Comparison of ENCODE assay signal across 14 cellular contexts in genomic region chr12:90027889-90028570, GRCh38.
DNase-seq lines count a peak whose midpoint lies in the region; ATAC-seq, FAIRE-seq and TF ChIP-seq lines count a peak whose summit lies in the region.
"Had no signal": no experiment of that assay in that cellular context is flagged by ENCODE, and none has a peak within 500 bp of the region (broad histone marks: within the 10 kb centered on the region; RNA-seq: fewer than 3 reads in every experiment).

No MANE protein-coding gene starts in this region.

- H3K27ac ChIP-seq in CD4-positive, alpha-beta T cell (ENCODE audit: low read depth, low read length), result no peak overlapping the region
- H3K27ac ChIP-seq in astrocyte (ENCODE audit: low read depth, low read length), result no peak overlapping the region
- H3K27ac ChIP-seq in neural cell (ENCODE audit: low read length), result peak overlapping the region; percentile 40
- H3K27ac ChIP-seq: esophagus squamous epithelium had no signal

- H3K4me3 Mint-ChIP-seq in CD4-positive, alpha-beta T cell, result no peak overlapping the region
- H3K4me3 Mint-ChIP-seq in astrocyte (ENCODE audit: unreplicated experiment), result no peak overlapping the region
- no peak overlapping the region for H3K4me3 Mint-ChIP-seq in activated CD4-positive, alpha-beta T cell treated with anti-CD3 and anti-CD28 coated beads, Interleukin-2, amount 10 ng/mL, durations not matched to agents 7 days and 5 days
- H3K4me3 Mint-ChIP-seq: stimulated activated naive CD8-positive, alpha-beta T cell treated with anti-CD3 and anti-CD28 coated beads, Interleukin-15, Interleukin-2, amounts not matched to agents 100 ng/mL and 50 ng/mL, for 24 hours had no signal

- CTCF ChIA-PET in CD4-positive, alpha-beta T cell (lab: Charles Lee), result no interaction called here
- CTCF ChIA-PET in activated CD4-positive, alpha-beta T cell treated with anti-CD3 and anti-CD28 coated beads, Interleukin-2, amount 10 ng/mL, durations not matched to agents 7 days and 5 days (lab: Charles Lee), result no interaction called here

- H3K79me2 ChIP-seq in astrocyte (ENCODE audit: insufficient read depth, low read length), result no peaks in the 10 kb centered on the region
- no peaks in the 10 kb centered on the region for H3K79me2 ChIP-seq in neural cell (replicated peaks; ENCODE audit: insufficient read depth, low read length)

- H3K4me1 ChIP-seq in astrocyte (ENCODE audit: insufficient read depth, low read length), result peaks cover 6% of the 10 kb centered on the region

- H3K9ac ChIP-seq in astrocyte (ENCODE audit: low read length), result no peak overlapping the region
- H3K9ac ChIP-seq in neural cell (ENCODE audit: low read length), result no peak overlapping the region

- H3K4me3 ChIP-seq in astrocyte (ENCODE audit: insufficient read depth, low read depth, low read length), result no peak overlapping the region
- H3K4me3 ChIP-seq in neural cell (ENCODE audit: low read length), result peak overlapping the region; percentile 8
- H3K4me3 ChIP-seq: esophagus squamous epithelium, MG63 had no signal

- no peak for TF ChIP-seq POLR2A in H54 (IDR thresholded peaks at IDR 0.05; ENCODE audit: low read depth, low read length)

- no peaks in the 10 kb centered on the region for H3K27me3 ChIP-seq in CD4-positive, alpha-beta T cell (ENCODE audit: control insufficient read depth, insufficient read depth, low read length)
- H3K27me3 ChIP-seq in astrocyte (ENCODE audit: insufficient read depth, low read length), result no peaks in the 10 kb centered on the region
- no peaks in the 10 kb centered on the region for H3K27me3 ChIP-seq in neural cell (ENCODE audit: insufficient read depth, low read depth, low read length)
- H3K27me3 ChIP-seq: esophagus squamous epithelium, MG63 had no signal

- POLR2A ChIA-PET in CD4-positive, alpha-beta T cell (lab: Charles Lee), result no interaction called here
- POLR2A ChIA-PET in activated CD4-positive, alpha-beta T cell treated with anti-CD3 and anti-CD28 coated beads, Interleukin-2, amount 10 ng/mL, durations not matched to agents 7 days and 5 days (lab: Charles Lee), result no interaction called here

- H3K4me2 ChIP-seq in astrocyte (ENCODE audit: low read length) (peak overlapping the region; percentile 3), neural cell (ENCODE audit: low read length) (no peak overlapping the region)

- no peak for ATAC-seq in CD4-positive, alpha-beta T cell (ENCODE audit: poor library complexity)
- ATAC-seq in GM21786 (IDR thresholded peaks at IDR 0.05; ENCODE audit: unreplicated experiment) (no peak), HG03196 (IDR thresholded peaks at IDR 0.05; ENCODE audit: unreplicated experiment) (no peak)

- peak; percentile 35 for TF ChIP-seq EP300 in neural cell (conservative IDR thresholded peaks at IDR 0.05; ENCODE audit: poor library complexity, severe bottlenecking)

- H3K36me3 ChIP-seq in astrocyte (ENCODE audit: insufficient read depth, low read length) (no peaks in the 10 kb centered on the region), neural cell (ENCODE audit: insufficient read depth, low read length) (no peaks in the 10 kb centered on the region)
- H3K36me3 ChIP-seq: esophagus squamous epithelium, MG63 had no signal

- intact Hi-C loops in CD4-positive, alpha-beta T cell (cut with DNase I, micrococcal nuclease), result no loop called here

- H3K27me3 Mint-ChIP-seq in CD4-positive, alpha-beta T cell, result no peaks in the 10 kb centered on the region
- H3K27me3 Mint-ChIP-seq in astrocyte (ENCODE audit: low read depth, unreplicated experiment), result no peaks in the 10 kb centered on the region
- H3K27me3 Mint-ChIP-seq in activated CD4-positive, alpha-beta T cell treated with anti-CD3 and anti-CD28 coated beads, Interleukin-2, amount 10 ng/mL, durations not matched to agents 7 days and 5 days, result no peaks in the 10 kb centered on the region
- H3K27me3 Mint-ChIP-seq: stimulated activated naive CD8-positive, alpha-beta T cell treated with anti-CD3 and anti-CD28 coated beads, Interleukin-15, Interleukin-2, amounts not matched to agents 100 ng/mL and 50 ng/mL, for 24 hours had no signal

- H3K27ac Mint-ChIP-seq in CD4-positive, alpha-beta T cell, result peak overlapping the region; percentile 57
- no peak overlapping the region for H3K27ac Mint-ChIP-seq in astrocyte (ENCODE audit: unreplicated experiment)
- no peak overlapping the region for H3K27ac Mint-ChIP-seq in activated CD4-positive, alpha-beta T cell treated with anti-CD3 and anti-CD28 coated beads, Interleukin-2, amount 10 ng/mL, durations not matched to agents 7 days and 5 days
- H3K27ac Mint-ChIP-seq: stimulated activated naive CD8-positive, alpha-beta T cell treated with anti-CD3 and anti-CD28 coated beads, Interleukin-15, Interleukin-2, amounts not matched to agents 100 ng/mL and 50 ng/mL, for 24 hours had no signal

- H3K9me3 Mint-ChIP-seq in CD4-positive, alpha-beta T cell, result no peaks in the 10 kb centered on the region
- no peaks in the 10 kb centered on the region for H3K9me3 Mint-ChIP-seq in astrocyte (ENCODE audit: unreplicated experiment)
- no peaks in the 10 kb centered on the region for H3K9me3 Mint-ChIP-seq in activated CD4-positive, alpha-beta T cell treated with anti-CD3 and anti-CD28 coated beads, Interleukin-2, amount 10 ng/mL, durations not matched to agents 7 days and 5 days
- H3K9me3 Mint-ChIP-seq: stimulated activated naive CD8-positive, alpha-beta T cell treated with anti-CD3 and anti-CD28 coated beads, Interleukin-15, Interleukin-2, amounts not matched to agents 100 ng/mL and 50 ng/mL, for 24 hours had no signal

- peaks cover 18% of the 10 kb centered on the region for H3K4me1 Mint-ChIP-seq in CD4-positive, alpha-beta T cell (ENCODE audit: low read depth)
- H3K4me1 Mint-ChIP-seq in astrocyte (ENCODE audit: low read depth, unreplicated experiment), result peaks cover 11% of the 10 kb centered on the region
- peaks cover 9% of the 10 kb centered on the region for H3K4me1 Mint-ChIP-seq in activated CD4-positive, alpha-beta T cell treated with anti-CD3 and anti-CD28 coated beads, Interleukin-2, amount 10 ng/mL, durations not matched to agents 7 days and 5 days

- no peaks in the 10 kb centered on the region for H3K36me3 Mint-ChIP-seq in CD4-positive, alpha-beta T cell (ENCODE audit: low read depth)
- H3K36me3 Mint-ChIP-seq in astrocyte (ENCODE audit: low read depth, unreplicated experiment), result no peaks in the 10 kb centered on the region
- H3K36me3 Mint-ChIP-seq in activated CD4-positive, alpha-beta T cell treated with anti-CD3 and anti-CD28 coated beads, Interleukin-2, amount 10 ng/mL, durations not matched to agents 7 days and 5 days (ENCODE audit: low read depth), result no peaks in the 10 kb centered on the region

- no peaks in the 10 kb centered on the region for H3K9me3 ChIP-seq in CD4-positive, alpha-beta T cell (ENCODE audit: control insufficient read depth, low read length)
- H3K9me3 ChIP-seq in astrocyte (ENCODE audit: insufficient read depth, low read depth, low read length) (no peaks in the 10 kb centered on the region), neural cell (ENCODE audit: low read length) (no peaks in the 10 kb centered on the region)
- H3K9me3 ChIP-seq: esophagus squamous epithelium, MG63 had no signal

- no peaks in the 10 kb centered on the region for H4K20me1 ChIP-seq in astrocyte (ENCODE audit: insufficient read depth, low read length)
- H4K20me1 ChIP-seq in neural cell (ENCODE audit: insufficient read depth), result no peaks in the 10 kb centered on the region

- H3F3A ChIP-seq in neural cell (ENCODE audit: insufficient read depth, low read length, poor library complexity, severe bottlenecking), result no peaks in the 10 kb centered on the region

- peak; percentile 55 for FAIRE-seq in H54 (lab: Jason Lieb, UNC)
- FAIRE-seq in astrocyte (lab: Jason Lieb, UNC), result no peak

- H2AFZ ChIP-seq in astrocyte (ENCODE audit: low read depth, low read length) (no peak overlapping the region), neural cell (ENCODE audit: low read depth, low read length) (peak overlapping the region; percentile 7)

- no peak for DNase-seq in CD4-positive, alpha-beta T cell
- DNase-seq in H54 (ENCODE audit: insufficient read length, low spot score) (no peak), astrocyte (ENCODE audit: low read depth) (peak; percentile 6), NCI-H748 treated with DMSO at 0.1 percent for 48 hours (lab: John Stamatoyannopoulos, UW) (no peak)
- DNase-seq in activated CD4-positive, alpha-beta T cell treated with anti-CD3 and anti-CD28 coated beads, Interleukin-2, amount 10 ng/mL, durations not matched to agents 7 days and 5 days, result no peak
- DNase-seq: esophagus squamous epithelium; head of caudate nucleus; MG63; NCI-H187 treated with DMSO at 0.1 percent for 48 hours; stimulated activated CD4-positive, alpha-beta T cell treated with anti-CD3 and anti-CD28 coated beads, Interleukin-12 subunit alpha, Interleukin-12 subunit beta, amount 100 ng/mL, for 4 hours had no signal

- H3K9me2 ChIP-seq in neural cell (ENCODE audit: insufficient read depth, low read length), result no peaks in the 10 kb centered on the region

- TF ChIP-seq RAD21 in neural cell (conservative IDR thresholded peaks at IDR 0.05), result no peak

- no peak for TF ChIP-seq CTCF in CD4-positive, alpha-beta T cell (IDR thresholded peaks at IDR 0.05)
- TF ChIP-seq CTCF in astrocyte (IDR thresholded peaks at IDR 0.05; ENCODE audit: insufficient read depth, low read depth, low read length), result no peak
- TF ChIP-seq CTCF in neural cell (IDR thresholded peaks at IDR 0.05; ENCODE audit: poor library complexity, severe bottlenecking), result no peak

TF ChIP-seq in neural cell, 6 proteins besides CTCF, POLR2A, EP300 and RAD21 (continues in another document):
- TF ChIP-seq SMC3 (conservative IDR thresholded peaks at IDR 0.05; ENCODE audit: poor library complexity), result no peak
- no peak for TF ChIP-seq EZH2 (IDR thresholded peaks at IDR 0.05; ENCODE audit: borderline replicate concordance, insufficient read depth, low read length, poor library complexity, severe bottlenecking)
